ENCODE assay signal across 21 cellular contexts in genomic region chr22:23538502-23538860, GRCh38. TPM values are rescaled to one million over a fixed set of nuclear protein-coding genes. Genes with fewer than 3 reads are reported as not detected.
DNase-seq lines count a peak whose midpoint lies in the region; ATAC-seq, FAIRE-seq and TF ChIP-seq lines count a peak whose summit lies in the region.
"Had no signal": no experiment of that assay in that cellular context is flagged by ENCODE, and none has a peak within 500 bp of the region (broad histone marks: within the 10 kb centered on the region; RNA-seq: fewer than 3 reads in every experiment).

No MANE protein-coding gene starts in this region.

- BruUV-seq in K562 (replicated peaks; lab: Mats Ljungman, UMichigan) = no TSS peak

- no peak overlapping the region for H3K4me3 ChIP-seq in K562

- no peaks in the 10 kb centered on the region for H3K4me1 Mint-ChIP-seq in activated naive CD4-positive, alpha-beta T cell treated with anti-CD3 and anti-CD28 coated beads, Interleukin-2, amount 10 ng/mL, durations not matched to agents 7 days and 5 days
- H3K4me1 Mint-ChIP-seq in activated naive CD4-positive, alpha-beta T cell treated with anti-CD3 and anti-CD28 coated beads for 36 hours (ENCODE audit: low read depth) = peaks cover 9% of the 10 kb centered on the region
- H3K4me1 Mint-ChIP-seq in type B pancreatic cell (ENCODE audit: unreplicated experiment) = peaks cover 70% of the 10 kb centered on the region

- ATAC-seq in K562 (no peak), GM18858 (IDR thresholded peaks at IDR 0.05; ENCODE audit: unreplicated experiment) (no peak)

- no peak for TF ChIP-seq RAD21 in K562 (CRISPR knock-in tag; conservative IDR thresholded peaks at IDR 0.05 in 1 of 2, IDR thresholded peaks at IDR 0.05 in 1 of 2)

- H3K27ac Mint-ChIP-seq in activated naive CD4-positive, alpha-beta T cell treated with anti-CD3 and anti-CD28 coated beads, Interleukin-2, amount 10 ng/mL, durations not matched to agents 7 days and 5 days = no peak overlapping the region
- H3K27ac Mint-ChIP-seq in activated naive CD4-positive, alpha-beta T cell treated with anti-CD3 and anti-CD28 coated beads for 36 hours = no peak overlapping the region
- peak overlapping the region; percentile 90 for H3K27ac Mint-ChIP-seq in type B pancreatic cell
- H3K27ac Mint-ChIP-seq: activated naive CD4-positive, alpha-beta T cell treated with anti-CD3 and anti-CD28 coated beads, Interleukin-2, amount 50 U/mL, for 24 hours; HFFc6 had no signal

- no peaks in the 10 kb centered on the region for H4K20me1 ChIP-seq in K562 (replicated peaks; ENCODE audit: control insufficient read depth, insufficient read depth, low read length)

- intact Hi-C loops in activated naive CD4-positive, alpha-beta T cell treated with anti-CD3 and anti-CD28 coated beads for 36 hours (cut with micrococcal nuclease) = loop anchor here (10.0 kb wide), 1 partner anchor 364 kb away; no protein-coding TSS in a partner anchor
- intact Hi-C loops in K562 (cut with micrococcal nuclease) = loop anchor here (5.0 kb wide), 4 partner anchors 151 to 366 kb away; no protein-coding TSS in a partner anchor

- peak; percentile 11 for DNase-seq in activated naive CD4-positive, alpha-beta T cell treated with anti-CD3 and anti-CD28 coated beads, Interleukin-2, amount 10 ng/mL, durations not matched to agents 7 days and 5 days
- DNase-seq in activated naive CD4-positive, alpha-beta T cell treated with anti-CD3 and anti-CD28 coated beads for 36 hours = no peak
- DNase-seq in K562 (ENCODE audit: extremely low read depth in 1 of 4, low spot score in 3 of 4) = peak in 1 of 4 experiments; percentile 2
- DNase-seq in mesenteric fat pad (ENCODE audit: low spot score) = peak; percentile 64
- DNase-seq in type B pancreatic cell (ENCODE audit: extremely low spot score, unreplicated experiment) = no peak
- DNase-seq in NCI-H774 (lab: John Stamatoyannopoulos, UW) = no peak
- no peak for DNase-seq in HPDE6-E6E7 (ENCODE audit: extremely low spot score)
- DNase-seq: ACHN; CD4-positive, alpha-beta memory T cell; HFFc6; hypothalamus; KG1; naive B cell; NCI-H1417; NCI-H446; SHP77 treated with DMSO at 0.1 percent for 48 hours; T1000 had no signal

- no peaks in the 10 kb centered on the region for H3K79me2 ChIP-seq in K562 (ENCODE audit: control insufficient read depth, insufficient read depth, low read length)

- H3K36me3 ChIP-seq in K562 (ENCODE audit: control insufficient read depth, insufficient read depth, low read length) = no peaks in the 10 kb centered on the region

- peaks cover 34 to 40% of the 10 kb centered on the region in 2 experiments for H3K4me1 ChIP-seq in K562 (replicated peaks in 1 of 2; ENCODE audit: control insufficient read depth in 2 of 2, insufficient read depth in 2 of 2, low read length in 2 of 2)

- no peaks in the 10 kb centered on the region for H3K36me3 Mint-ChIP-seq in activated naive CD4-positive, alpha-beta T cell treated with anti-CD3 and anti-CD28 coated beads, Interleukin-2, amount 10 ng/mL, durations not matched to agents 7 days and 5 days
- no peaks in the 10 kb centered on the region for H3K36me3 Mint-ChIP-seq in activated naive CD4-positive, alpha-beta T cell treated with anti-CD3 and anti-CD28 coated beads for 36 hours (ENCODE audit: low read depth)
- H3K36me3 Mint-ChIP-seq in type B pancreatic cell = no peaks in the 10 kb centered on the region
- H3K36me3 Mint-ChIP-seq: activated naive CD4-positive, alpha-beta T cell treated with anti-CD3 and anti-CD28 coated beads, Interleukin-2, amount 50 U/mL, for 24 hours; CD4-positive, alpha-beta memory T cell; naive B cell had no signal

- no peak for TF ChIP-seq EP300 in K562 (IDR thresholded peaks at IDR 0.05; ENCODE audit: low read length)

- H3K4me2 ChIP-seq in K562 (ENCODE audit: insufficient read depth, low read length) = 0 out of 2 replicates have a peak overlapping the region, but pooled peaks have one; percentile 32

- TF ChIP-seq POLR2A in K562 (conservative IDR thresholded peaks at IDR 0.05) = no peak

- TF ChIP-seq CTCF in K562 (IDR thresholded peaks at IDR 0.05 in 2 of 3, conservative IDR thresholded peaks at IDR 0.05 in 1 of 3; ENCODE audit: insufficient read depth in 2 of 3, low read depth in 1 of 3, low read length in 3 of 3) = no peak
- TF ChIP-seq CTCF in type B pancreatic cell (conservative IDR thresholded peaks at IDR 0.05) = no peak

- 60% methylated on average over 6 of the region's 10 CpGs for WGBS in K562 (ENCODE audit: insufficient coverage, low coverage, missing lambda C conversion rate)

- no peaks in the 10 kb centered on the region for H3K9me3 Mint-ChIP-seq in activated naive CD4-positive, alpha-beta T cell treated with anti-CD3 and anti-CD28 coated beads, Interleukin-2, amount 10 ng/mL, durations not matched to agents 7 days and 5 days
- no peaks in the 10 kb centered on the region for H3K9me3 Mint-ChIP-seq in activated naive CD4-positive, alpha-beta T cell treated with anti-CD3 and anti-CD28 coated beads for 36 hours
- H3K9me3 Mint-ChIP-seq in type B pancreatic cell = no peaks in the 10 kb centered on the region
- H3K9me3 Mint-ChIP-seq: activated naive CD4-positive, alpha-beta T cell treated with anti-CD3 and anti-CD28 coated beads, Interleukin-2, amount 50 U/mL, for 24 hours; CD4-positive, alpha-beta memory T cell; HFFc6; naive B cell had no signal

- H3K4me3 Mint-ChIP-seq in activated naive CD4-positive, alpha-beta T cell treated with anti-CD3 and anti-CD28 coated beads, Interleukin-2, amount 10 ng/mL, durations not matched to agents 7 days and 5 days = no peak overlapping the region
- no peak overlapping the region for H3K4me3 Mint-ChIP-seq in activated naive CD4-positive, alpha-beta T cell treated with anti-CD3 and anti-CD28 coated beads for 36 hours
- peak overlapping the region; percentile 69 for H3K4me3 Mint-ChIP-seq in type B pancreatic cell

- CTCF ChIA-PET in activated naive CD4-positive, alpha-beta T cell treated with anti-CD3 and anti-CD28 coated beads, Interleukin-2, amount 10 ng/mL, durations not matched to agents 7 days and 5 days (lab: Charles Lee) = interaction anchor here (0.9 to 1.4 kb wide), 2 partner anchors 53 to 106 kb away, joined by 3 to 4 read pairs; no protein-coding TSS in a partner anchor
- CTCF ChIA-PET in activated naive CD4-positive, alpha-beta T cell treated with anti-CD3 and anti-CD28 coated beads for 36 hours (lab: Charles Lee) = interaction anchor here (0.9 to 1.3 kb wide), 5 partner anchors 9 to 312 kb away, joined by 3 to 4 read pairs (median 3); no protein-coding TSS in a partner anchor
- CTCF ChIA-PET in K562 (lab: Yijun Ruan, JAX; ENCODE audit: low intra/inter-chr PET ratio) = no interaction called here

- in situ Hi-C loops in K562 (cut with MboI) = loop anchor here (5.0 to 10.0 kb wide), 2 partner anchors 131 to 214 kb away; no protein-coding TSS in a partner anchor

- no peak for FAIRE-seq in K562 (lab: Jason Lieb, UNC)
- FAIRE-seq: bronchial epithelial cell had no signal

- peaks cover 36% of the 10 kb centered on the region for H3K27me3 Mint-ChIP-seq in activated naive CD4-positive, alpha-beta T cell treated with anti-CD3 and anti-CD28 coated beads, Interleukin-2, amount 10 ng/mL, durations not matched to agents 7 days and 5 days
- H3K27me3 Mint-ChIP-seq in activated naive CD4-positive, alpha-beta T cell treated with anti-CD3 and anti-CD28 coated beads for 36 hours (ENCODE audit: low read depth) = no peaks in the 10 kb centered on the region
- H3K27me3 Mint-ChIP-seq in type B pancreatic cell = peaks cover 25% of the 10 kb centered on the region
- H3K27me3 Mint-ChIP-seq: activated naive CD4-positive, alpha-beta T cell treated with anti-CD3 and anti-CD28 coated beads, Interleukin-2, amount 50 U/mL, for 24 hours had no signal

- H2AFZ ChIP-seq in K562 (ENCODE audit: low read depth, low read length) = no peak overlapping the region

- POLR2A ChIA-PET in K562 (lab: Yijun Ruan, JAX) = no interaction called here

- no peaks in the 10 kb centered on the region for H3K27me3 ChIP-seq in K562 (ENCODE audit: control insufficient read depth in 2 of 2, insufficient read depth in 2 of 2, low read length in 2 of 2)

- H3K27ac ChIP-seq in K562 (ENCODE audit: extremely low read depth, low read depth, low read length) = no peak overlapping the region

- H3K9me1 ChIP-seq in K562 (ENCODE audit: control insufficient read depth, insufficient read depth, low read length) = no peaks in the 10 kb centered on the region

- no peaks in the 10 kb centered on the region for H3K9me3 ChIP-seq in K562 (replicated peaks; ENCODE audit: control insufficient read depth, insufficient read depth, low read depth, low read length)

- no peak overlapping the region for H3K9ac ChIP-seq in K562 (ENCODE audit: insufficient read depth in 1 of 2, low read depth in 2 of 2, low read length in 2 of 2)

TF ChIP-seq in K562, 482 proteins besides CTCF, POLR2A, EP300 and RAD21:
- TF ChIP-seq BMI1 (IDR thresholded peaks at IDR 0.05; ENCODE audit: low read length) = no peak
- no peak for TF ChIP-seq POLR2G (IDR thresholded peaks at IDR 0.05; ENCODE audit: low read depth, low read length)
- no peak for TF ChIP-seq E2F3 (CRISPR knock-in tag; IDR thresholded peaks at IDR 0.05)
- no peak for TF ChIP-seq ZNF695 (CRISPR knock-in tag; IDR thresholded peaks at IDR 0.05)

RNA-seq across cellular contexts. Expression of gene IGLL1, which starts 41.6 kb away (rescaled TPM):
- not detected for total RNA-seq in activated naive CD4-positive, alpha-beta T cell treated with anti-CD3 and anti-CD28 coated beads for 36 hours
- not detected in 2 replicates for total RNA-seq in K562 (2011; cell fraction: chromatin; rRNA removed; ENCODE audit: low replicate concordance)
- not detected in 2 replicates for total RNA-seq in K562 (2011; cell fraction: nucleolus; rRNA removed)
- not detected in 2 replicates for total RNA-seq in K562 (2011; cell fraction: nucleoplasm; rRNA removed)
- total RNA-seq in K562 (2014; rRNA removed) = 0.32 TPM in 1 of 2 replicates, not detected in the other
- total RNA-seq in K562 (2014; rRNA removed; fragmentation: Illumina TruSeq; extraction: Trizol) = not detected in 2 replicates
- not detected in 2 replicates for total RNA-seq in K562 (2015; rRNA removed; fragmentation: Illumina TruSeq; extraction: Trizol)
- not detected in 2 replicates for total RNA-seq in K562 (2021)
- polyA plus RNA-seq in K562 (2011; rRNA removed) = 0.20 TPM in 1 of 2 replicates, not detected in the other
- 0.66 TPM in 1 of 2 replicates, not detected in the other for polyA plus RNA-seq in K562 (2011; cell fraction: cytosol; rRNA removed)
- polyA plus RNA-seq in K562 (2011; cell fraction: nucleus; rRNA removed) = not detected in 2 replicates
- not detected in 2 replicates for polyA plus RNA-seq in K562 (2012)
- polyA plus RNA-seq in K562 (2014; fragmentation: Illumina TruSeq; extraction: Trizol) = not detected in 2 replicates
- under 1 TPM in 1 of 2 experiments, not detected in 1; 0.10 TPM for polyA plus RNA-seq in K562 (2014; fragmentation: Nextera tagmentation; extraction: Ambion mirVana)
- polyA plus RNA-seq in K562 (2014; rRNA removed) = 0.23 TPM in 1 of 2 replicates, not detected in the other
- polyA minus RNA-seq in K562 (2011; rRNA and poly(A)+ RNA removed) = not detected in 2 replicates
- not detected in 2 replicates for polyA minus RNA-seq in K562 (2011; cell fraction: cytosol; rRNA and poly(A)+ RNA removed)
- not detected in 2 replicates for polyA minus RNA-seq in K562 (2011; cell fraction: nucleus; rRNA and poly(A)+ RNA removed)
- not detected for total RNA-seq in mesenteric fat pad
- total RNA-seq in type B pancreatic cell (ENCODE audit: low replicate concordance) = not detected in 2 replicates
- total RNA-seq: bronchial epithelial cell; CD4-positive, alpha-beta memory T cell; Daoy; HFFc6 had no signal
- polyA plus RNA-seq: CD4-positive, alpha-beta memory T cell had no signal

Comparison
In these comparisons a context has a peak if more than half of its experiments do, and no peak if none do; other contexts are left out.
1. DNase-seq: peak in activated naive CD4-positive, alpha-beta T cell treated with anti-CD3 and anti-CD28 coated beads, Interleukin-2, amount 10 ng/mL, durations not matched to agents 7 days and 5 days (single experiment) and mesenteric fat pad (single experiment); none in activated naive CD4-positive, alpha-beta T cell treated with anti-CD3 and anti-CD28 coated beads for 36 hours (single experiment), type B pancreatic cell (single experiment), NCI-H774 (single experiment) and HPDE6-E6E7 (single experiment).